In the genomic region with DNA sequence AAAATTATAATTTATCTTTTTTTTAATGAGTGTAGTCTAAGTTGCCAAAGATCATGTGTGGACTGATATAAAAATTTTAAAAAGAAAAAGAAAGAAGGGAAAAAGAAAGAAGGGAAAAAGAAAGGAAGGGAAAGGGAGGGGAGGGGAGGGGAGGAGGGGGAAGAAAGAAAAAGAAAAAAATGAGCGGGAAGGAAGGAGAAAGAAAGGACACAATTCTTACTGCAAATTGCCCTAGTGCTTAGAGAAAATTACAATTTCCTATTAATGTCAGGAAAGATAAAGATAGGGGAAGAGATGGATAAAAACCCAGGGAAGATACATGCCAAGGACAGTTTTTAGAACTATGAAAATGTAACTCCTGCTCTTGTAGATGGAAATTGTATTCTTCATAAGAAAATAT, we compare ENCODE assay signal across 11 cellular contexts.
"Had no signal": no experiment of that assay in that cellular context is flagged by ENCODE, and none has a peak within 500 bp of the region (broad histone marks: within the 10 kb centered on the region; RNA-seq: fewer than 3 reads in every experiment).

No MANE protein-coding gene starts in this region.

- H3K9me3 ChIP-seq: HAP-1 had no signal

- H3K4me3 ChIP-seq: GM23248, GM23338, HAP-1 had no signal

- DNase-seq: GM23248, GOT3, H7, H9, HCEC 1CT, HFFc6 had no signal

- H3K4me1 Mint-ChIP-seq: GM23338 had no signal

- H3K27ac Mint-ChIP-seq: GM23338, H9, HFFc6 had no signal

- H3K4me2 ChIP-seq: GM23338 had no signal

- H3K27ac ChIP-seq: GM23248 had no signal

- H3K9ac ChIP-seq: GM23248 had no signal

- H3K4me3 Mint-ChIP-seq: GM23338, H9, HFFc6 had no signal

- H2AFZ ChIP-seq: GM23248, GM23338 had no signal

- H3K36me3 ChIP-seq: HAP-1 had no signal

- H3K4me1 ChIP-seq: HAP-1 had no signal

- ATAC-seq: GM23338, HCT116 had no signal

- FAIRE-seq: H1, H54 had no signal
